Comparison of ENCODE assay signal across 9 cellular contexts in the genomic region with DNA sequence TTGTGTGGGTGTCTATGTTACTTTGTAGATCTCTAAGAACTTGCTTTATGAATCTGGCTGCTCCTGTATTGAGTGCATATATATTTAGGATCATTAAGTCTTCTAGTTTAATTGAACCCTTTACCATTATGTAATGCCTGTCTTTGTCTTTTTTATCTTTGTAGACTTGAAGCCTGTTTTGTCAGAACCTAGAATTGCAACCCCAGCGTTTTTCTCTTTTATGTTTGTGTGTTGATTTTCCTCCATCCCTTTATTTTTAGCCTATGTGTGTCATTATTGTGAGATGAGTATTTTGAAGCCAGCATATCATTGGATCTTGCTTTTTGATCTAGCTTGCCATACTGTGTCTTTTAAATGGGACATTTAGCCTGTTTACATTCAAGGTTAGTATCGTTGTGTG.
"Had no signal": no experiment of that assay in that cellular context is flagged by ENCODE, and none has a peak within 500 bp of the region (broad histone marks: within the 10 kb centered on the region; RNA-seq: fewer than 3 reads in every experiment).

No MANE protein-coding gene starts in this region.

- H3K27ac ChIP-seq: KMS-11 had no signal

- H3K9ac ChIP-seq: KMS-11 had no signal

- ATAC-seq: GM23338 had no signal

- H3K4me3 ChIP-seq: GM23338 had no signal

- H2AFZ ChIP-seq: GM23338 had no signal

- H3K4me2 ChIP-seq: GM23338, KMS-11 had no signal

- DNase-seq: H9, HCEC 1CT, Karpas-422, KBM-7 had no signal

- FAIRE-seq: H1, H54, HTR-8/SVneo had no signal
